8 cellular contexts compared by ENCODE assay signal in genomic region chr2:176177580-176178270, GRCh38. TPM values are rescaled to one million over a fixed set of nuclear protein-coding genes. Genes with fewer than 3 reads are reported as not detected.
DNase-seq lines count a peak whose midpoint lies in the region; ATAC-seq and TF ChIP-seq lines count a peak whose summit lies in the region.

No MANE protein-coding gene starts in this region.

- POLR2A ChIA-PET in activated CD4-positive, alpha-beta T cell treated with anti-CD3 and anti-CD28 coated beads, Interleukin-2, amount 10 ng/mL, durations not matched to agents 7 days and 5 days (lab: Charles Lee): no interaction called here

- H3K27me3 ChIP-seq in heart left ventricle (peaks cover 40 to 100% (median 75%) of the 10 kb centered on the region in 9 donors), kidney epithelial cell (ENCODE audit: control insufficient read depth, insufficient read depth, low read length) (no peaks in the 10 kb centered on the region)

- TF ChIP-seq CTCF in heart left ventricle (IDR thresholded peaks at IDR 0.05) (no peak), kidney epithelial cell (IDR thresholded peaks at IDR 0.05; ENCODE audit: insufficient read depth, low read length, poor library complexity, severe bottlenecking) (no peak)

- H3K27me3 Mint-ChIP-seq in activated CD4-positive, alpha-beta T cell treated with anti-CD3 and anti-CD28 coated beads, Interleukin-2, amount 10 ng/mL, durations not matched to agents 7 days and 5 days: peaks cover 87% of the 10 kb centered on the region

- peak overlapping the region in 4 of 12 donors; percentile 8 to 83 (median 69) for H3K27ac ChIP-seq in heart left ventricle

- peaks cover under 1% of the 10 kb centered on the region for H3K36me3 Mint-ChIP-seq in activated CD4-positive, alpha-beta T cell treated with anti-CD3 and anti-CD28 coated beads, Interleukin-2, amount 10 ng/mL, durations not matched to agents 7 days and 5 days (ENCODE audit: low read depth)

- no peak overlapping the region for H3K27ac Mint-ChIP-seq in activated CD4-positive, alpha-beta T cell treated with anti-CD3 and anti-CD28 coated beads, Interleukin-2, amount 10 ng/mL, durations not matched to agents 7 days and 5 days

- peak in 2 of 4 donors; percentile 48 to 59 for ATAC-seq in heart left ventricle
- ATAC-seq in Right ventricle myocardium inferior: no peak
- ATAC-seq in sciatic nerve: no peak

- H3K4me1 ChIP-seq in heart left ventricle: peaks cover 0 to 19% (median 0%) of the 10 kb centered on the region in 12 donors

- peaks cover 2% of the 10 kb centered on the region for H3K4me1 Mint-ChIP-seq in activated CD4-positive, alpha-beta T cell treated with anti-CD3 and anti-CD28 coated beads, Interleukin-2, amount 10 ng/mL, durations not matched to agents 7 days and 5 days

- no peaks in the 10 kb centered on the region for H3K9me3 Mint-ChIP-seq in activated CD4-positive, alpha-beta T cell treated with anti-CD3 and anti-CD28 coated beads, Interleukin-2, amount 10 ng/mL, durations not matched to agents 7 days and 5 days

- peak overlapping the region in 11 of 12 donors; percentile 5 to 54 (median 40) for H3K4me3 ChIP-seq in heart left ventricle
- H3K4me3 ChIP-seq in kidney epithelial cell (ENCODE audit: low read depth, low read length): peak overlapping the region; percentile 39

- DNase-seq in heart left ventricle (peak in 1 of 5 donors; percentile 66), Right ventricle myocardium inferior (ENCODE audit: missing footprints) (no peak), SW480 (ENCODE audit: low spot score) (peak; percentile 51), kidney epithelial cell (ENCODE audit: low read depth) (no peak), ureter (ENCODE audit: low spot score) (peak; percentile 42), globus pallidus (ENCODE audit: low spot score) (no peak), sciatic nerve (ENCODE audit: low spot score) (no peak)
- DNase-seq in activated CD4-positive, alpha-beta T cell treated with anti-CD3 and anti-CD28 coated beads, Interleukin-2, amount 10 ng/mL, durations not matched to agents 7 days and 5 days: no peak

- TF ChIP-seq POLR2A in heart left ventricle (IDR thresholded peaks at IDR 0.05): no peak

- CTCF ChIA-PET in activated CD4-positive, alpha-beta T cell treated with anti-CD3 and anti-CD28 coated beads, Interleukin-2, amount 10 ng/mL, durations not matched to agents 7 days and 5 days (lab: Charles Lee): interaction anchor here (0.6 kb wide), 1 partner anchor 30 kb away, joined by 3 read pairs; no protein-coding TSS in a partner anchor

- H3K9me3 ChIP-seq in heart left ventricle: no peaks in the 10 kb centered on the region

- no peaks in the 10 kb centered on the region for H3K36me3 ChIP-seq in heart left ventricle
- H3K36me3 ChIP-seq in kidney epithelial cell (ENCODE audit: control insufficient read depth, insufficient read depth, low read length): no peaks in the 10 kb centered on the region

- WGBS in heart left ventricle, 4 donors: 4 to 16% (median 5%) methylated on average over 13 to 43 of the region's 43 CpGs

- intact Hi-C loops in heart left ventricle (cut with DNase I): loop anchor here in 2 of 10 donors (5.0 to 10.0 kb wide), 2 partner anchors 35 to 87 kb away; partner anchors contain the start of gene MTX2 (in 1 of the 2)
- intact Hi-C loops in Right ventricle myocardium inferior (cut with DNase I): no loop called here
- intact Hi-C loops in sciatic nerve (cut with DNase I): no loop called here

- no peak overlapping the region for H3K4me3 Mint-ChIP-seq in activated CD4-positive, alpha-beta T cell treated with anti-CD3 and anti-CD28 coated beads, Interleukin-2, amount 10 ng/mL, durations not matched to agents 7 days and 5 days

RNA-seq across cellular contexts. Expression of gene HOXD1, which starts 10.7 kb away (rescaled TPM):
- total RNA-seq in heart left ventricle (under 1 TPM in 4 of 9 donors, not detected in 5; 0.16 to 0.51 (median 0.24) TPM), Right ventricle myocardium inferior (not detected), kidney epithelial cell (9.8 and 11.1 TPM in 2 replicates), ureter (11.1 TPM), sciatic nerve (1.9 TPM)
- polyA plus RNA-seq in heart left ventricle: under 1 TPM in 1 of 2 donors, not detected in 1; 0.08 TPM
- total RNA-seq in activated CD4-positive, alpha-beta T cell treated with anti-CD3 and anti-CD28 coated beads, Interleukin-2, amount 10 ng/mL, durations not matched to agents 7 days and 5 days: not detected

RNA-seq across cellular contexts. Expression of gene HOXD3, which starts 20.6 kb away (rescaled TPM):
- total RNA-seq in heart left ventricle (1 to 10 TPM in 2 of 9 donors, under 1 TPM in 7; 0.35 to 1.4 (median 0.56) TPM), Right ventricle myocardium inferior (0.30 TPM), kidney epithelial cell (5.4 and 9.2 TPM in 2 replicates), ureter (28.2 TPM), sciatic nerve (9.8 TPM)
- under 1 TPM; 0.04 to 0.30 TPM for polyA plus RNA-seq in heart left ventricle
- total RNA-seq in activated CD4-positive, alpha-beta T cell treated with anti-CD3 and anti-CD28 coated beads, Interleukin-2, amount 10 ng/mL, durations not matched to agents 7 days and 5 days: not detected

RNA-seq across cellular contexts. Expression of gene HOXD4, which starts 26.4 kb away (rescaled TPM):
- total RNA-seq in heart left ventricle (under 1 TPM in 7 of 9 donors, not detected in 2; 0.17 to 0.96 (median 0.42) TPM), Right ventricle myocardium inferior (not detected), kidney epithelial cell (5.4 and 13.8 TPM in 2 replicates), ureter (22.4 TPM), sciatic nerve (6.8 TPM)
- under 1 TPM; 0.10 to 0.19 TPM for polyA plus RNA-seq in heart left ventricle
- total RNA-seq in activated CD4-positive, alpha-beta T cell treated with anti-CD3 and anti-CD28 coated beads, Interleukin-2, amount 10 ng/mL, durations not matched to agents 7 days and 5 days: not detected

RNA-seq across cellular contexts. Expression of gene HOXD8, which starts 48.2 kb away (rescaled TPM):
- 1 to 10 TPM in 3 of 9 donors, under 1 TPM in 6; 0.37 to 1.8 (median 0.59) TPM for total RNA-seq in heart left ventricle
- polyA plus RNA-seq in heart left ventricle: under 1 TPM; 0.21 to 0.42 TPM
- total RNA-seq in Right ventricle myocardium inferior: 0.16 TPM
- total RNA-seq in kidney epithelial cell: 18.1 and 22.5 TPM in 2 replicates
- total RNA-seq in ureter: 41.7 TPM
- total RNA-seq in sciatic nerve: 11.9 TPM
- total RNA-seq in activated CD4-positive, alpha-beta T cell treated with anti-CD3 and anti-CD28 coated beads, Interleukin-2, amount 10 ng/mL, durations not matched to agents 7 days and 5 days: not detected

RNA-seq across cellular contexts. Expression of gene HOXD9, which starts 55.2 kb away (rescaled TPM):
- total RNA-seq in heart left ventricle (under 1 TPM in 2 of 9 donors, not detected in 7; 0.40 to 0.43 TPM), Right ventricle myocardium inferior (not detected), kidney epithelial cell (11.6 and 12.2 TPM in 2 replicates), ureter (19.8 TPM), sciatic nerve (4.9 TPM)
- polyA plus RNA-seq in heart left ventricle: under 1 TPM in 1 of 2 donors, not detected in 1; 0.23 TPM
- total RNA-seq in activated CD4-positive, alpha-beta T cell treated with anti-CD3 and anti-CD28 coated beads, Interleukin-2, amount 10 ng/mL, durations not matched to agents 7 days and 5 days: not detected

Comparison
In these comparisons a context has a peak if more than half of its experiments do, and no peak if none do; other contexts are left out.
1. DNase-seq: peak in SW480 (single experiment) and ureter (single experiment); none in Right ventricle myocardium inferior (single experiment), kidney epithelial cell (single experiment), globus pallidus (single experiment), sciatic nerve (single experiment) and activated CD4-positive, alpha-beta T cell treated with anti-CD3 and anti-CD28 coated beads, Interleukin-2, amount 10 ng/mL, durations not matched to agents 7 days and 5 days (single experiment).